In the genomic region with DNA sequence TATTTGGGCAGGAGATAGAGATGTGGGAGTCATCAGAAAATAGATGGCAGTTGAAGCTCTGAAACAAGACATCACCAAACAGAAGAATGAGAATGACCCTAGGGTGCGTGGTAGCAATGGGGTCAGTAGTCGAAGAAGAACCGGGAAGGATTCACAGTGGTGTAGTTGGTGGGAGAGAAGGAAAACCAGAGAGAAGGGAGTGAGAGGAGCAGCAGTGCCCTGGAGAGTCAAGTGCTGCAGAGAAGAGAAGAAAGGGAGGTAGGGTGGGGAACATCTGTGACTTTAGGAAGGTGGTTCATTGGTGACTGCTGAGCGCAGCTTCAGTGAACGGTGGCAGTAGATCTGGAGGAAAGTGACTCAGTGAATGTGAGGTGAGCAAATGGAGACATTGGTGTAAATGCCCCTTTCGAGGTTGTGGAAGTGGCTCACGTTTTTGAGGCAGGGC, we compare ENCODE assay signal across 9 cellular contexts. TPM values are rescaled to one million over a fixed set of nuclear protein-coding genes. Genes with fewer than 3 reads are reported as not detected.
DNase-seq lines count a peak whose midpoint lies in the region; ATAC-seq and TF ChIP-seq lines count a peak whose summit lies in the region.
"Had no signal": no experiment of that assay in that cellular context is flagged by ENCODE, and none has a peak within 500 bp of the region (broad histone marks: within the 10 kb centered on the region; RNA-seq: fewer than 3 reads in every experiment).

No MANE protein-coding gene starts in this region.

- POLR2A ChIA-PET in Caco-2 (lab: Charles Lee), result no interaction called here

- peaks cover 0 to 6% of the 10 kb centered on the region in 2 donors for H3K27me3 Mint-ChIP-seq in stimulated activated naive B cell treated with anti-CD40 and anti-IgM and Interleukin-4, amounts not matched to agents 10 μg/mL and 1 μg/mL and 100 μg/mL, for 72 hours
- no peaks in the 10 kb centered on the region for H3K27me3 Mint-ChIP-seq in Caco-2 (ENCODE audit: insufficient read depth, unreplicated experiment)

- BruUV-seq in Caco-2 (replicated peaks; lab: Mats Ljungman, UMichigan), result no TSS peak

- peak overlapping the region; percentile 87 for H3K27ac Mint-ChIP-seq in stimulated activated naive B cell treated with anti-CD40 and anti-IgM and Interleukin-4, amounts not matched to agents 10 μg/mL and 1 μg/mL and 100 μg/mL, for 72 hours
- H3K27ac Mint-ChIP-seq in Caco-2 (ENCODE audit: unreplicated experiment), result no peak overlapping the region

- peak overlapping the region; percentile 42 for H3K27ac ChIP-seq in brain microvascular endothelial cell

- H3K27me3 ChIP-seq in brain microvascular endothelial cell (replicated peaks) (no peaks in the 10 kb centered on the region), Caco-2 (replicated peaks; ENCODE audit: control insufficient read depth, insufficient read depth, low read length) (no peaks in the 10 kb centered on the region)

- peak; percentile 17 for DNase-seq in activated T-cell treated with anti-CD3 and anti-CD28 coated beads for 48 hours (ENCODE audit: low read depth)
- DNase-seq in activated T-cell treated with anti-CD3 and anti-CD28 coated beads, Interleukin-2, amount 50 U/mL, for 1 hour, result no peak
- DNase-seq in KG1 (lab: John Stamatoyannopoulos, UW), result peak; percentile 81
- DNase-seq in brain microvascular endothelial cell, result no peak
- no peak for DNase-seq in stimulated activated naive B cell treated with anti-CD40 and anti-IgM and Interleukin-4, amounts not matched to agents 10 μg/mL and 1 μg/mL and 100 μg/mL, for 72 hours
- DNase-seq in Caco-2, result no peak
- DNase-seq in CD1c-positive myeloid dendritic cell (ENCODE audit: extremely low spot score), result no peak
- DNase-seq: NCI-H1092 treated with DMSO at 0.1 percent for 48 hours had no signal

- no peaks in the 10 kb centered on the region for H3K4me1 ChIP-seq in Caco-2

- no peaks in the 10 kb centered on the region for H3K9me3 ChIP-seq in Caco-2

- TF ChIP-seq CTCF in brain microvascular endothelial cell (IDR thresholded peaks at IDR 0.05; ENCODE audit: low read depth, low read length, missing control alignments) (no peak), Caco-2 (IDR thresholded peaks at IDR 0.05; ENCODE audit: insufficient read depth in 1 of 2, low read depth in 1 of 2, low read length in 1 of 2, severe bottlenecking in 1 of 2, unreplicated experiment in 1 of 2) (no peak)

- peaks cover 33 to 41% of the 10 kb centered on the region in 2 donors for H3K4me1 Mint-ChIP-seq in stimulated activated naive B cell treated with anti-CD40 and anti-IgM and Interleukin-4, amounts not matched to agents 10 μg/mL and 1 μg/mL and 100 μg/mL, for 72 hours
- H3K4me1 Mint-ChIP-seq in Caco-2 (ENCODE audit: low read depth, unreplicated experiment), result peaks cover 12% of the 10 kb centered on the region

- in situ Hi-C loops in brain microvascular endothelial cell (cut with HindIII; ENCODE audit: low pct_ligation_motif_present, low sequenced_read_pairs), result no loop called here

- peak; percentile 2 to 8 for ATAC-seq in stimulated activated naive B cell treated with anti-CD40 and anti-IgM and Interleukin-4, amounts not matched to agents 10 μg/mL and 1 μg/mL and 100 μg/mL, for 72 hours (replicated peaks)
- ATAC-seq in HG02870 (IDR thresholded peaks at IDR 0.05; ENCODE audit: unreplicated experiment), result no peak

- H3K4me3 ChIP-seq in brain microvascular endothelial cell (ENCODE audit: low read depth, low read length) (no peak overlapping the region), Caco-2 (ENCODE audit: low read depth, low read length) (no peak overlapping the region)

- peak overlapping the region; percentile 33 to 44 for H3K4me3 Mint-ChIP-seq in stimulated activated naive B cell treated with anti-CD40 and anti-IgM and Interleukin-4, amounts not matched to agents 10 μg/mL and 1 μg/mL and 100 μg/mL, for 72 hours
- no peak overlapping the region for H3K4me3 Mint-ChIP-seq in Caco-2 (ENCODE audit: unreplicated experiment)

- CTCF ChIA-PET in Caco-2 (lab: Charles Lee), result no interaction called here

- peaks cover 0 to 8% of the 10 kb centered on the region in 2 donors for H3K9me3 Mint-ChIP-seq in stimulated activated naive B cell treated with anti-CD40 and anti-IgM and Interleukin-4, amounts not matched to agents 10 μg/mL and 1 μg/mL and 100 μg/mL, for 72 hours
- H3K9me3 Mint-ChIP-seq in Caco-2 (ENCODE audit: unreplicated experiment), result peaks cover 14% of the 10 kb centered on the region

- H3K36me3 ChIP-seq in brain microvascular endothelial cell (replicated peaks) (no peaks in the 10 kb centered on the region), Caco-2 (ENCODE audit: control insufficient read depth, insufficient read depth, low read length) (no peaks in the 10 kb centered on the region)

- H3K36me3 Mint-ChIP-seq in stimulated activated naive B cell treated with anti-CD40 and anti-IgM and Interleukin-4, amounts not matched to agents 10 μg/mL and 1 μg/mL and 100 μg/mL, for 72 hours, result no peaks in the 10 kb centered on the region
- H3K36me3 Mint-ChIP-seq in Caco-2 (ENCODE audit: insufficient read depth, unreplicated experiment), result peaks cover 22% of the 10 kb centered on the region

- intact Hi-C loops in Caco-2 (cut with micrococcal nuclease; ENCODE audit: unreplicated experiment), result loop anchor here (5.0 kb wide), 1 partner anchor 98 kb away; no protein-coding TSS in a partner anchor

RNA-seq across cellular contexts. Expression of a gene that starts 36.5 kb away (rescaled TPM):
- 87.5 and 95.8 TPM in 2 replicates for total RNA-seq in Caco-2 (2022)

Comparison
In these comparisons a context has a peak if more than half of its experiments do, and no peak if none do; other contexts are left out.
1. DNase-seq: peak in activated T-cell treated with anti-CD3 and anti-CD28 coated beads for 48 hours (single experiment) and KG1 (single experiment); none in activated T-cell treated with anti-CD3 and anti-CD28 coated beads, Interleukin-2, amount 50 U/mL, for 1 hour (single experiment), brain microvascular endothelial cell (single experiment), stimulated activated naive B cell treated with anti-CD40 and anti-IgM and Interleukin-4, amounts not matched to agents 10 μg/mL and 1 μg/mL and 100 μg/mL, for 72 hours (single experiment), Caco-2 (0 of 2) and CD1c-positive myeloid dendritic cell (single experiment).